8 cellular contexts compared by ENCODE assay signal in genomic region chr10:97445722-97446639, GRCh38. TPM values are rescaled to one million over a fixed set of nuclear protein-coding genes. Genes with fewer than 3 reads are reported as not detected.
DNase-seq lines count a peak whose midpoint lies in the region; ATAC-seq and TF ChIP-seq lines count a peak whose summit lies in the region.

Gene EXOSC1 (minus strand): TSS chr10:97446006. CDS start chr10:97445985, 21 bp downstream.
Gene ZDHHC16 (plus strand): TSS chr10:97446175. CDS start chr10:97451676, 5,501 bp downstream.

- peak within 1 kb of the TSS; percentile 81 for H3K4me2 ChIP-seq in SU-DHL-6 (ENCODE audit: low read depth, low read length, poor library complexity, severe bottlenecking)

- peak; percentile 6 for TF ChIP-seq POLR2A in ovary (IDR thresholded peaks at IDR 0.05)
- peak in 1 of 2 donors; percentile 76 for TF ChIP-seq POLR2A in thyroid gland (IDR thresholded peaks at IDR 0.05)

- H3K9ac ChIP-seq in SU-DHL-6 (ENCODE audit: low read length) = peak within 1 kb of the TSS; percentile 65

- peak within 1 kb of the TSS; percentile 73 for H2AFZ ChIP-seq in SU-DHL-6 (ENCODE audit: low read depth, low read length, severe bottlenecking)

- no peak for TF ChIP-seq EP300 in ovary (IDR thresholded peaks at IDR 0.05)

- H3K4me1 Mint-ChIP-seq in activated naive CD8-positive, alpha-beta T cell treated with anti-CD3 and anti-CD28 coated beads, Interleukin-2, amount 10 ng/mL, durations not matched to agents 7 days and 5 days = peaks cover 23% of the 10 kb centered on the region

- peaks cover 58% of the 10 kb centered on the region for H3K79me2 ChIP-seq in SU-DHL-6 (ENCODE audit: insufficient read depth, low read length)

- TF ChIP-seq CTCF in GM12864 (IDR thresholded peaks at IDR 0.05; ENCODE audit: low read depth, low read length, missing control alignments) = no peak
- no peak for TF ChIP-seq CTCF in SU-DHL-6 (IDR thresholded peaks at IDR 0.05; ENCODE audit: insufficient read depth, low read length, poor library complexity, severe bottlenecking)
- TF ChIP-seq CTCF in ovary (IDR thresholded peaks at IDR 0.05) = peak in 1 of 3 donors; percentile 17
- peak in 1 of 6 experiments; percentile 20 for TF ChIP-seq CTCF in thyroid gland (IDR thresholded peaks at IDR 0.05)

- no peaks in the 10 kb centered on the region for H3K9me3 Mint-ChIP-seq in activated naive CD8-positive, alpha-beta T cell treated with anti-CD3 and anti-CD28 coated beads, Interleukin-2, amount 10 ng/mL, durations not matched to agents 7 days and 5 days

- POLR2A ChIA-PET in activated naive CD8-positive, alpha-beta T cell treated with anti-CD3 and anti-CD28 coated beads, Interleukin-2, amount 10 ng/mL, durations not matched to agents 7 days and 5 days (lab: Charles Lee) = no interaction called here

- 0% methylated on average over 66 of the region's 66 CpGs for WGBS in ovary, 3 donors
- WGBS in thyroid gland, 2 donors = 0 to 1% methylated on average over 34 to 37 of the region's 66 CpGs

- H3K27me3 Mint-ChIP-seq in activated naive CD8-positive, alpha-beta T cell treated with anti-CD3 and anti-CD28 coated beads, Interleukin-2, amount 10 ng/mL, durations not matched to agents 7 days and 5 days = no peaks in the 10 kb centered on the region

- ATAC-seq in HG02678 (IDR thresholded peaks at IDR 0.05; ENCODE audit: unreplicated experiment) (peak; percentile 95), Right ventricle myocardium inferior (peak; percentile 99)
- ATAC-seq in activated naive CD8-positive, alpha-beta T cell treated with anti-CD3 and anti-CD28 coated beads, Interleukin-2, amount 10 ng/mL, durations not matched to agents 7 days and 5 days (ENCODE audit: low read depth) = peak; percentile 96

- H3K4me3 Mint-ChIP-seq in activated naive CD8-positive, alpha-beta T cell treated with anti-CD3 and anti-CD28 coated beads, Interleukin-2, amount 10 ng/mL, durations not matched to agents 7 days and 5 days = peak within 1 kb of the TSS; percentile 96

- H3K4me3 ChIP-seq in GM12864 (ENCODE audit: low read depth, low read length) (peak within 1 kb of the TSS; percentile 89), SU-DHL-6 (ENCODE audit: insufficient read depth, low read length, poor library complexity, severe bottlenecking) (peak within 1 kb of the TSS; percentile 71), ovary (peak within 1 kb of the TSS; percentile 94), thyroid gland (replicated peaks in 1 of 3) (peak within 1 kb of the TSS; percentile 61 to 97 (median 81))

- no peaks in the 10 kb centered on the region for H3F3A ChIP-seq in SU-DHL-6 (ENCODE audit: insufficient read depth)

- no peaks in the 10 kb centered on the region for H3K27me3 ChIP-seq in SU-DHL-6 (ENCODE audit: low read length)
- no peaks in the 10 kb centered on the region for H3K27me3 ChIP-seq in ovary
- H3K27me3 ChIP-seq in thyroid gland = no peaks in the 10 kb centered on the region

- H3K4me1 ChIP-seq in ovary (ENCODE audit: insufficient read depth) (peaks cover 10% of the 10 kb centered on the region), thyroid gland (peaks cover 6 to 26% of the 10 kb centered on the region in 2 donors)

- peak; percentile 88 for DNase-seq in GM12864 (ENCODE audit: low read depth)
- DNase-seq in NCI-H128 (lab: John Stamatoyannopoulos, UW; ENCODE audit: unreplicated experiment) = peak; percentile 74
- peak; percentile 85 for DNase-seq in activated naive CD8-positive, alpha-beta T cell treated with anti-CD3 and anti-CD28 coated beads, Interleukin-2, amount 10 ng/mL, durations not matched to agents 7 days and 5 days
- peak; percentile 94 for DNase-seq in Right ventricle myocardium inferior (ENCODE audit: missing footprints)
- DNase-seq in ovary = peak; percentile 86 to 91 (median 89)
- peak; percentile 92 to 95 for DNase-seq in thyroid gland

- H3K36me3 ChIP-seq in SU-DHL-6 (ENCODE audit: low read length) (no peaks in the 10 kb centered on the region), ovary (no peaks in the 10 kb centered on the region), thyroid gland (peaks cover under 1 to 6% of the 10 kb centered on the region in 2 donors)

- H3K27ac Mint-ChIP-seq in activated naive CD8-positive, alpha-beta T cell treated with anti-CD3 and anti-CD28 coated beads, Interleukin-2, amount 10 ng/mL, durations not matched to agents 7 days and 5 days = peak within 1 kb of the TSS; percentile 83

- H3K36me3 Mint-ChIP-seq in activated naive CD8-positive, alpha-beta T cell treated with anti-CD3 and anti-CD28 coated beads, Interleukin-2, amount 10 ng/mL, durations not matched to agents 7 days and 5 days = peaks cover 1% of the 10 kb centered on the region

- peak within 1 kb of the TSS; percentile 54 for H3K27ac ChIP-seq in SU-DHL-6 (ENCODE audit: low read depth, low read length)
- H3K27ac ChIP-seq in ovary = peak within 1 kb of the TSS; percentile 11 to 39
- H3K27ac ChIP-seq in thyroid gland = peak within 1 kb of the TSS in 2 of 3 donors; percentile 41 to 49

- H3K9me3 ChIP-seq in SU-DHL-6 (ENCODE audit: insufficient read depth, low read length) = no peaks in the 10 kb centered on the region
- H3K9me3 ChIP-seq in ovary = no peaks in the 10 kb centered on the region
- H3K9me3 ChIP-seq in thyroid gland = no peaks in the 10 kb centered on the region

- intact Hi-C loops in Right ventricle myocardium inferior (cut with DNase I) = no loop called here
- intact Hi-C loops in ovary (cut with DNase I) = no loop called here
- intact Hi-C loops in thyroid gland (cut with DNase I) = no loop called here

- no peaks in the 10 kb centered on the region for H3K9me2 ChIP-seq in SU-DHL-6 (replicated peaks; ENCODE audit: insufficient read depth, low read length)

- H4K20me1 ChIP-seq in SU-DHL-6 (ENCODE audit: low read depth, low read length) = no peaks in the 10 kb centered on the region; the same call in 1 of the 2 replicates

RNA-seq across cellular contexts. Expression of gene EXOSC1, which starts in this region (rescaled TPM):
- total RNA-seq in activated naive CD8-positive, alpha-beta T cell treated with anti-CD3 and anti-CD28 coated beads, Interleukin-2, amount 10 ng/mL, durations not matched to agents 7 days and 5 days = 10 to 100 TPM; 46.5 to 47.9 TPM
- total RNA-seq in Right ventricle myocardium inferior (18.2 TPM), ovary (10 to 100 TPM; 22.1 to 38.3 (median 26.6) TPM), thyroid gland (10 to 100 TPM; 23.6 to 51.1 (median 29.2) TPM)
- 10 to 100 TPM; 26.9 to 36.2 TPM for polyA plus RNA-seq in ovary

RNA-seq across cellular contexts. Expression of gene ZDHHC16, which starts in this region (rescaled TPM):
- 10 to 100 TPM; 23.3 to 29.6 TPM for total RNA-seq in activated naive CD8-positive, alpha-beta T cell treated with anti-CD3 and anti-CD28 coated beads, Interleukin-2, amount 10 ng/mL, durations not matched to agents 7 days and 5 days
- total RNA-seq in Right ventricle myocardium inferior (19.1 TPM), ovary (10 to 100 TPM; 17.8 to 28.1 (median 26.2) TPM), thyroid gland (10 to 100 TPM; 36.1 to 52.5 (median 36.5) TPM)
- polyA plus RNA-seq in ovary = 10 to 100 TPM; 19.1 to 34.7 TPM

Comparison
In these comparisons a context has a peak if more than half of its experiments do, and no peak if none do; other contexts are left out.
1. Peak in every context shown above with its lines: DNase-seq, ATAC-seq, H3K4me3 ChIP-seq and H3K27ac ChIP-seq.